ENCODE assay signal across 1 cellular context in genomic region chr7:113421696-113422330, GRCh38.
TF ChIP-seq lines count a peak whose summit lies in the region.

No MANE protein-coding gene starts in this region.

TF ChIP-seq in HEK293, 187 proteins besides CTCF, POLR2A, EP300 and RAD21 (continued from another document):
- TF ChIP-seq ZSCAN30 (tag by site-specific recombination; IDR thresholded peaks at IDR 0.05) (peak; percentile 48; the same call in 1 of the 2 replicates), ZNF416 (tag by site-specific recombination; IDR thresholded peaks at IDR 0.05) (no peak), SCRT1 (tag by site-specific recombination; IDR thresholded peaks at IDR 0.05; ENCODE audit: borderline replicate concordance) (peak; percentile 50; the same call in 1 of the 2 replicates), BCL11A (tag by site-specific recombination; IDR thresholded peaks at IDR 0.05; ENCODE audit: low read depth) (no peak)
TF ChIP-seq in HEK293: peak in this region for 11.
